ENCODE assay signal across 14 cellular contexts in the genomic region with DNA sequence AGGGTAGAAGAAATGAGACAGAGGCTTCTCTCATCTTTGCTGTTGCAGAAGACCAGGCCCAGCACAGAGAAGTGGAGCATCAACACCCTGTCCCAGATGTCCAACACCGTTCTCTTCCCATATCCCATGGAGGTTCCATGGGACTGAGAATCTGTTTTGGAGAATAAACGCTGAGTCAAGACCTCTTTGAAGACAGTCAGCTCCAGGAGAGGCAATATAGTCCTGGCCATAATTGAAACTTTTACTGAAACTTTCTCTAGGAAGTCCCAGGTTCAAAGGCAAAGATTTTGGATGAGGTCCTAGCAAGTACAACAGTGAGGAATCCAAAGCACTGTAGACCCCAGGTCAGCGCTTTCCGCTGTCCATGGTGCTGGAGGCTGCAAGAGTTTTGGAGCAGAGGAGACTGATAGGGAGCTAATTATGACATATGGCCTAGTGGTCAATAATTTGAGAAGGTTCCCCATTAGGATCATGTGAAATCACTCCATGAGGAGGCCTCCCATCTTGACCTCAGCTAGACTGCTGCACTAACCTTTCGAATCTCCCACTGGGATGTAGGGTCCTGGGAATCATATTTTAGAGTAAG. TPM values are rescaled to one million over a fixed set of nuclear protein-coding genes. Genes with fewer than 3 reads are reported as not detected.
A peak's percentile ranks its signal among the peaks of the same experiment; 100 is the strongest.
DNase-seq lines count a peak whose midpoint lies in the region; ATAC-seq and TF ChIP-seq lines count a peak whose summit lies in the region.
"Had no signal": no experiment of that assay in that cellular context is flagged by ENCODE, and none has a peak within 500 bp of the region (broad histone marks: within the 10 kb centered on the region; RNA-seq: fewer than 3 reads in every experiment).

No MANE protein-coding gene starts in this region.

- H3K27ac ChIP-seq in uterus = no peak overlapping the region
- H3K27ac ChIP-seq: KMS-11, suprapubic skin had no signal

- TF ChIP-seq CTCF in epithelial cell of esophagus (IDR thresholded peaks at IDR 0.05; ENCODE audit: insufficient read depth, low read depth, low read length, missing control alignments) (no peak), natural killer cell (IDR thresholded peaks at IDR 0.05) (no peak), uterus (IDR thresholded peaks at IDR 0.05) (no peak)

- H3K4me3 ChIP-seq in epithelial cell of esophagus (ENCODE audit: low read length) (no peak overlapping the region), uterus (no peak overlapping the region)
- H3K4me3 ChIP-seq: suprapubic skin had no signal

- H3K9me3 Mint-ChIP-seq in stimulated activated naive CD8-positive, alpha-beta T cell treated with anti-CD3 and anti-CD28 coated beads, Interleukin-15, amount 100 ng/mL, for 72 hours = no peaks in the 10 kb centered on the region
- no peaks in the 10 kb centered on the region for H3K9me3 Mint-ChIP-seq in natural killer cell
- H3K9me3 Mint-ChIP-seq: memory B cell had no signal

- intact Hi-C loops in natural killer cell (cut with micrococcal nuclease) = no loop called here
- intact Hi-C loops in uterus (cut with DNase I; ENCODE audit: low total_unique reads) = no loop called here

- peak overlapping the region in 1 of 2 donors; percentile 54 for H3K27ac Mint-ChIP-seq in stimulated activated naive CD8-positive, alpha-beta T cell treated with anti-CD3 and anti-CD28 coated beads, Interleukin-15, amount 100 ng/mL, for 72 hours
- no peak overlapping the region for H3K27ac Mint-ChIP-seq in natural killer cell
- H3K27ac Mint-ChIP-seq: CD8-positive, alpha-beta memory T cell; memory B cell had no signal

- ATAC-seq in stimulated activated naive CD8-positive, alpha-beta T cell treated with anti-CD3 and anti-CD28 coated beads, Interleukin-15, Interleukin-2, amounts not matched to agents 100 U/mL and 50 U/mL, for 24 hours = no peak
- no peak for ATAC-seq in stimulated activated naive CD8-positive, alpha-beta T cell treated with anti-CD3 and anti-CD28 coated beads, Interleukin-15, amount 100 ng/mL, for 72 hours
- no peak for ATAC-seq in natural killer cell
- ATAC-seq: esophagus mucosa had no signal

- H3K27me3 Mint-ChIP-seq in stimulated activated naive CD8-positive, alpha-beta T cell treated with anti-CD3 and anti-CD28 coated beads, Interleukin-15, amount 100 ng/mL, for 72 hours = peaks cover 81% of the 10 kb centered on the region
- H3K27me3 Mint-ChIP-seq in natural killer cell (ENCODE audit: low read depth in 2 of 2) = peaks cover 17 to 32% of the 10 kb centered on the region in 2 donors

- H3K27me3 ChIP-seq in uterus = peaks cover 0 to 18% of the 10 kb centered on the region in 2 donors

- TF ChIP-seq POLR2A in uterus (IDR thresholded peaks at IDR 0.05) = no peak

- no peaks in the 10 kb centered on the region for H3K36me3 Mint-ChIP-seq in natural killer cell
- H3K36me3 Mint-ChIP-seq: CD8-positive, alpha-beta memory T cell; memory B cell had no signal

- H3K4me1 ChIP-seq in uterus = no peaks in the 10 kb centered on the region

- H3K9me3 ChIP-seq in uterus = no peaks in the 10 kb centered on the region
- H3K9me3 ChIP-seq: suprapubic skin had no signal

- no peaks in the 10 kb centered on the region for H3K36me3 ChIP-seq in uterus
- H3K36me3 ChIP-seq: suprapubic skin had no signal

- H3K4me1 Mint-ChIP-seq in stimulated activated naive CD8-positive, alpha-beta T cell treated with anti-CD3 and anti-CD28 coated beads, Interleukin-15, amount 100 ng/mL, for 72 hours = peaks cover 14% of the 10 kb centered on the region
- H3K4me1 Mint-ChIP-seq in natural killer cell = peaks cover 7 to 14% of the 10 kb centered on the region in 2 donors

- no peak overlapping the region for H3K4me3 Mint-ChIP-seq in stimulated activated naive CD8-positive, alpha-beta T cell treated with anti-CD3 and anti-CD28 coated beads, Interleukin-15, amount 100 ng/mL, for 72 hours
- H3K4me3 Mint-ChIP-seq in natural killer cell = no peak overlapping the region
- H3K4me3 Mint-ChIP-seq: CD8-positive, alpha-beta memory T cell; memory B cell had no signal

- peak; percentile 55 for DNase-seq in stimulated activated naive CD8-positive, alpha-beta T cell treated with anti-CD3 and anti-CD28 coated beads, Interleukin-15, Interleukin-2, amounts not matched to agents 100 U/mL and 50 U/mL, for 24 hours
- DNase-seq in stimulated activated naive CD8-positive, alpha-beta T cell treated with anti-CD3 and anti-CD28 coated beads, Interleukin-15, amount 100 ng/mL, for 72 hours = no peak
- DNase-seq in RPMI8226 (peak; percentile 49), epithelial cell of esophagus (ENCODE audit: low read depth) (peak; percentile 40), natural killer cell (no peak), nucleus accumbens (lab: John Stamatoyannopoulos, UW) (no peak), uterus (no peak), NCI-H1092 (lab: John Stamatoyannopoulos, UW) (no peak)
- DNase-seq: activated effector memory CD4-positive, alpha-beta T cell treated with Interleukin-2 at 50 U/mL for 16 hours; CD8-positive, alpha-beta memory T cell had no signal

RNA-seq across cellular contexts. Expression of a gene that starts 36.0 kb away (rescaled TPM):
- total RNA-seq in natural killer cell (100 to 1,000 TPM; 113 to 162 (median 119) TPM), uterus (10 to 100 TPM in 2 of 4 donors, 1 to 10 TPM in 2; 1.0 to 23.4 (median 10.7) TPM)

RNA-seq across cellular contexts. Expression of a gene that starts 45.7 kb away (rescaled TPM):
- total RNA-seq in natural killer cell = 100 to 1,000 TPM; 106 to 232 (median 144) TPM
- total RNA-seq in uterus = 10 to 100 TPM; 14.7 to 44.1 (median 27.7) TPM

RNA-seq across cellular contexts. Expression of a gene that starts 45.8 kb away (rescaled TPM):
- total RNA-seq in natural killer cell (1 to 10 TPM; 1.7 to 3.1 (median 2.7) TPM), uterus (1 to 10 TPM in 2 of 4 donors, under 1 TPM in 2; 0.14 to 1.5 (median 0.76) TPM)
- total RNA-seq: suprapubic skin had no signal

RNA-seq across cellular contexts. Expression of a gene that starts 52.6 kb away (rescaled TPM):
- total RNA-seq in natural killer cell = 100 to 1,000 TPM; 234 to 328 (median 257) TPM
- under 1 TPM in 2 of 4 donors, not detected in 2; 0.49 to 0.51 TPM for total RNA-seq in uterus
- total RNA-seq: esophagus mucosa had no signal

RNA-seq across cellular contexts. Expression of a gene that starts 55.4 kb away (rescaled TPM):
- 10 to 100 TPM; 33.7 to 38.0 (median 35.7) TPM for total RNA-seq in natural killer cell
- total RNA-seq in uterus = 10 to 100 TPM; 12.4 to 80.7 (median 39.8) TPM

Comparison
In these comparisons a context has a peak if more than half of its experiments do, and no peak if none do; other contexts are left out.
1. DNase-seq: peak in stimulated activated naive CD8-positive, alpha-beta T cell treated with anti-CD3 and anti-CD28 coated beads, Interleukin-15, Interleukin-2, amounts not matched to agents 100 U/mL and 50 U/mL, for 24 hours (single experiment), RPMI8226 (single experiment) and epithelial cell of esophagus (single experiment); none in stimulated activated naive CD8-positive, alpha-beta T cell treated with anti-CD3 and anti-CD28 coated beads, Interleukin-15, amount 100 ng/mL, for 72 hours (0 of 2), natural killer cell (single experiment), nucleus accumbens (0 of 56), uterus (0 of 2) and NCI-H1092 (single experiment).
2. RNA of a gene that starts 36.0 kb away (total RNA-seq): 113 to 162 TPM in natural killer cell; 1.0 to 23.4 TPM in uterus; every median in the first group is over 4 times any median in the second.